In the genomic region with DNA sequence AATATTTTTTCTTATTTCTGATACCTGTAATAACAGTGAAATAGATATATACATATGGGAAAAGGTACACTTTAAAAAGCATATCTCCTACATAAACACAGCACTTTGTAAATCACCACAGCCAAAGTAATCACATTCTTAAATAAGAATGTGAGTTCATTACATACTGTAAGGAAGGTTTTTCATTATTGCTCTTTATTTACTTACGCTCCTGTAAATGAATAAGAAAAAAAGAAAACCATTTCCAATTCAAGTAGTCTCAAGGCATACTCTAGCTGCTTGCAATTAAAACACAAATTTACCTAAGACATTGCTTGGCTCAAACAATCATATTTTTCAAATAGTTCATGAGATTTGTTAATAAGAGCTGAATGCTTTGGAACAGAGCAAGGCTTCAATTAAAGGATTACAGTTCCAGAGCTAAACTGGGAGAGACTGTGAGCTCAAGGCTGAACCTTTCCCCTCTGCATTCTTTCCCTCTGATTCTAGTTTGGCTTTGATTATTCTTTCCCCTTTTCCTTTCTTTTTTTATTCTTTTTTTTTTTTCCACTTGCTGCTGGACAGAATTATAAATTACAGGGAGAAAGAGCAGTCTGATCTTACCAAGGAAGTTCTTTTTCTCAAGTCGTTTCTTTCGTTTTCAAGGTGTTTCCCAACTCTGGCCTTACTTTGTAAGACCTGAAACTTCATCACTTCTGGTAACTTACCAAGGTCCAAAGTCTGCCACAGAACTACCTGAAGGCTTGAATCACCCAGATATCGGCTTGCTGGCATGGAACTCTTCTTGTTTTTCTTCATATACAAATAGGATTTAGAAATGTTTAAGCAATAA, we compare ENCODE assay signal across 9 cellular contexts.
DNase-seq lines count a peak whose midpoint lies in the region; ATAC-seq and TF ChIP-seq lines count a peak whose summit lies in the region.
"Had no signal": no experiment of that assay in that cellular context is flagged by ENCODE, and none has a peak within 500 bp of the region (broad histone marks: within the 10 kb centered on the region; RNA-seq: fewer than 3 reads in every experiment).

No MANE protein-coding gene starts in this region.

- H3K27me3 ChIP-seq in ovary = no peaks in the 10 kb centered on the region
- H3K27me3 ChIP-seq: SJCRH30 had no signal

- H3K9me3 ChIP-seq in ovary = no peaks in the 10 kb centered on the region
- H3K9me3 ChIP-seq: SJCRH30 had no signal

- H3K36me3 Mint-ChIP-seq in activated naive CD4-positive, alpha-beta T cell treated with anti-CD3 and anti-CD28 coated beads, Interleukin-2, amount 50 U/mL, for 72 hours = peaks cover 40 to 42% of the 10 kb centered on the region in 2 donors

- ATAC-seq in GM19397 (IDR thresholded peaks at IDR 0.05; ENCODE audit: unreplicated experiment) = peak; percentile 50
- peak in 1 of 2 donors; percentile 48 for ATAC-seq in activated naive CD4-positive, alpha-beta T cell treated with anti-CD3 and anti-CD28 coated beads, Interleukin-2, amount 50 U/mL, for 72 hours
- ATAC-seq in HG03095 (IDR thresholded peaks at IDR 0.05; ENCODE audit: unreplicated experiment) = no peak

- TF ChIP-seq POLR2A in ovary (IDR thresholded peaks at IDR 0.05) = no peak

- H3K36me3 ChIP-seq in ovary = no peaks in the 10 kb centered on the region
- H3K36me3 ChIP-seq: SJCRH30 had no signal

- H3K27ac Mint-ChIP-seq in activated naive CD4-positive, alpha-beta T cell treated with anti-CD3 and anti-CD28 coated beads, Interleukin-2, amount 50 U/mL, for 72 hours = peak overlapping the region; percentile 97 to 98

- DNase-seq in AG09309 (ENCODE audit: low read depth) (no peak), kidney tubule cell (ENCODE audit: low spot score) (peak; percentile 41), ovary (no peak), T-helper 9 cell (no peak)
- no peak for DNase-seq in activated naive CD4-positive, alpha-beta T cell treated with anti-CD3 and anti-CD28 coated beads, Interleukin-2, amount 50 U/mL, for 72 hours (ENCODE audit: low spot score in 2 of 2)
- no peak for DNase-seq in activated effector memory CD4-positive, alpha-beta T cell treated with Interleukin-2 at 50 U/mL for 16 hours

- H3K4me3 ChIP-seq in AG09309 (ENCODE audit: control insufficient read depth, low read depth, low read length) (peak overlapping the region; percentile 21), ovary (no peak overlapping the region)
- H3K4me3 ChIP-seq: SJCRH30 had no signal

- H3K9me3 Mint-ChIP-seq in activated naive CD4-positive, alpha-beta T cell treated with anti-CD3 and anti-CD28 coated beads, Interleukin-2, amount 50 U/mL, for 72 hours = peaks cover 9% of the 10 kb centered on the region in 2 donors

- H3K4me1 ChIP-seq in ovary (ENCODE audit: insufficient read depth) = no peaks in the 10 kb centered on the region

- TF ChIP-seq CTCF in AG09309 (IDR thresholded peaks at IDR 0.05; ENCODE audit: control insufficient read depth, insufficient read depth, low read depth, low read length, missing control alignments) = no peak
- TF ChIP-seq CTCF in ovary (IDR thresholded peaks at IDR 0.05) = no peak

- intact Hi-C loops in ovary (cut with DNase I) = no loop called here

- no peak overlapping the region for H3K27ac ChIP-seq in ovary
- H3K27ac ChIP-seq: SJCRH30 had no signal

- WGBS in ovary, 3 donors = 18 to 22% (median 19%) methylated on average over 4 of the region's 4 CpGs

- TF ChIP-seq EP300 in ovary (IDR thresholded peaks at IDR 0.05) = no peak
